38 cellular contexts compared by ENCODE assay signal in the genomic region with DNA sequence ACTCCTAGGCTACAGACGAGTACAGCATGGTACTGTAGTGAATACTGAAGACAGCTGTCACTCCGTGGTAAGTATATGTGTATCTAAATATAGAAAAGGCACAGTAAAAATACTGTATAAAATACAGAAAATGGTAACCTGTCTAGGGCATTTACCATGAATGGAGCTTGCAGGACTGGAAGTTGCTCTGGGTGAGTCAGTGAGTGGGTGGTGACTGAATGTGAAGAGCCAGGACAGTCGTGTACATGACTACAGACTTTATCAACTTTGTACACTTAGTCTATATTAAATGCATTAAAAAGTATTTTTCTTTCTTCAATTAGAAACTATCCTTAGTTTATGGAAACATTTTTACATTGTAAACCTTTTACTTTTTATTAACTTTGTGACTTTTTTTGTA. TPM values are rescaled to one million over a fixed set of nuclear protein-coding genes. Genes with fewer than 3 reads are reported as not detected.
"Had no signal": no experiment of that assay in that cellular context is flagged by ENCODE, and none has a peak within 500 bp of the region (broad histone marks: within the 10 kb centered on the region; RNA-seq: fewer than 3 reads in every experiment).

No MANE protein-coding gene starts in this region.

- H3K27me3 ChIP-seq: adrenal gland, ascending aorta, dorsolateral prefrontal cortex, foreskin keratinocyte, heart left ventricle, neutrophil, ovary, right lobe of liver had no signal

- H3K27me3 Mint-ChIP-seq: activated CD4-positive, alpha-beta memory T cell treated with anti-CD3 and anti-CD28 coated beads, Interleukin-2, amount 10 ng/mL, durations not matched to agents 7 days and 5 days; activated CD8-positive, alpha-beta memory T cell treated with anti-CD3 and anti-CD28 coated beads, Interleukin-2, amount 10 ng/mL, durations not matched to agents 7 days and 5 days; naive B cell; progenitor cell of endocrine pancreas; stimulated activated naive CD8-positive, alpha-beta T cell treated with anti-CD3 and anti-CD28 coated beads, Interleukin-15, Interleukin-2, amounts not matched to agents 100 ng/mL and 50 ng/mL, for 24 hours; type B pancreatic cell had no signal

- H3K36me3 ChIP-seq: adrenal gland, ascending aorta, heart left ventricle, neutrophil, ovary, right lobe of liver, WERI-Rb-1 had no signal

- FAIRE-seq: kidney had no signal

- H3K4me3 ChIP-seq: adrenal gland, ascending aorta, coronary artery, dorsolateral prefrontal cortex, heart left ventricle, ovary, right lobe of liver had no signal

- H3K9me3 ChIP-seq: adrenal gland, ascending aorta, heart left ventricle, neutrophil, ovary, right lobe of liver had no signal

- H3K4me1 ChIP-seq: adrenal gland, ascending aorta, foreskin keratinocyte, heart left ventricle, right lobe of liver had no signal

- H3K27ac Mint-ChIP-seq: activated CD4-positive, alpha-beta memory T cell treated with anti-CD3 and anti-CD28 coated beads, Interleukin-2, amount 10 ng/mL, durations not matched to agents 7 days and 5 days; activated CD8-positive, alpha-beta memory T cell treated with anti-CD3 and anti-CD28 coated beads, Interleukin-2, amount 10 ng/mL, durations not matched to agents 7 days and 5 days; activated naive CD4-positive, alpha-beta T cell treated with anti-CD3 and anti-CD28 coated beads, Interleukin-2, amount 50 U/mL, for 72 hours; activated T-cell treated with anti-CD3 and anti-CD28 coated beads, Interleukin-2, amount 50 U/mL, for 72 hours; brain; immature natural killer cell; mesothelial cell of epicardium; nephron progenitor cell; progenitor cell of endocrine pancreas; stimulated activated naive CD8-positive, alpha-beta T cell treated with anti-CD3 and anti-CD28 coated beads, Interleukin-15, Interleukin-2, amounts not matched to agents 100 ng/mL and 50 ng/mL, for 24 hours; T-helper 2 cell treated with Interferon-gamma antibody and Interleukin-4, amounts not matched to agents 5 μg/mL and 100 μg/mL, for 36 hours; type B pancreatic cell had no signal

- H3K36me3 Mint-ChIP-seq: activated CD8-positive, alpha-beta memory T cell treated with anti-CD3 and anti-CD28 coated beads, Interleukin-2, amount 10 ng/mL, durations not matched to agents 7 days and 5 days; activated naive CD4-positive, alpha-beta T cell treated with anti-CD3 and anti-CD28 coated beads, Interleukin-2, amount 50 U/mL, for 72 hours; brain; immature natural killer cell; mesothelial cell of epicardium; naive B cell; type B pancreatic cell had no signal

- H3K9me3 Mint-ChIP-seq: activated CD4-positive, alpha-beta memory T cell treated with anti-CD3 and anti-CD28 coated beads, Interleukin-2, amount 10 ng/mL, durations not matched to agents 7 days and 5 days; activated naive CD4-positive, alpha-beta T cell treated with anti-CD3 and anti-CD28 coated beads, Interleukin-2, amount 50 U/mL, for 72 hours; activated T-cell treated with anti-CD3 and anti-CD28 coated beads, Interleukin-2, amount 50 U/mL, for 72 hours; immature natural killer cell; naive B cell; stimulated activated naive CD8-positive, alpha-beta T cell treated with anti-CD3 and anti-CD28 coated beads, Interleukin-15, Interleukin-2, amounts not matched to agents 100 ng/mL and 50 ng/mL, for 24 hours; T-helper 2 cell treated with Interferon-gamma antibody and Interleukin-4, amounts not matched to agents 5 μg/mL and 100 μg/mL, for 36 hours; type B pancreatic cell had no signal

- H3K4me3 Mint-ChIP-seq: activated CD4-positive, alpha-beta memory T cell treated with anti-CD3 and anti-CD28 coated beads, Interleukin-2, amount 10 ng/mL, durations not matched to agents 7 days and 5 days; activated CD8-positive, alpha-beta memory T cell treated with anti-CD3 and anti-CD28 coated beads, Interleukin-2, amount 10 ng/mL, durations not matched to agents 7 days and 5 days; activated T-cell treated with anti-CD3 and anti-CD28 coated beads, Interleukin-2, amount 50 U/mL, for 72 hours; brain; immature natural killer cell; mesothelial cell of epicardium; naive B cell; nephron progenitor cell; stimulated activated naive CD8-positive, alpha-beta T cell treated with anti-CD3 and anti-CD28 coated beads, Interleukin-15, Interleukin-2, amounts not matched to agents 100 ng/mL and 50 ng/mL, for 24 hours; T-helper 2 cell treated with Interferon-gamma antibody and Interleukin-4, amounts not matched to agents 5 μg/mL and 100 μg/mL, for 36 hours; type B pancreatic cell had no signal

- DNase-seq: activated CD4-positive, alpha-beta memory T cell treated with anti-CD3 and anti-CD28 coated beads, Interleukin-2, amount 10 ng/mL, durations not matched to agents 7 days and 5 days; activated CD4-positive, alpha-beta T cell treated with anti-CD3 and anti-CD28 coated beads for 48 hours; activated CD8-positive, alpha-beta memory T cell treated with anti-CD3 and anti-CD28 coated beads, Interleukin-2, amount 10 ng/mL, durations not matched to agents 7 days and 5 days; activated naive CD4-positive, alpha-beta T cell; activated T-cell treated with anti-CD3 and anti-CD28 coated beads, Interleukin-2, amount 50 U/mL, for 72 hours; adrenal gland; dorsolateral prefrontal cortex; effector memory CD4-positive, alpha-beta T cell; foreskin keratinocyte; heart left ventricle; immature natural killer cell; kidney; left colon; naive B cell; nephron progenitor cell; ovary; right lobe of liver; stimulated activated CD4-positive, alpha-beta T cell treated with anti-CD3 and anti-CD28 coated beads, Interleukin-4, amount 100 ng/mL, for 1 hour; T-helper 1 cell; WERI-Rb-1 had no signal

- H3K4me1 Mint-ChIP-seq: activated CD4-positive, alpha-beta memory T cell treated with anti-CD3 and anti-CD28 coated beads, Interleukin-2, amount 10 ng/mL, durations not matched to agents 7 days and 5 days; activated CD8-positive, alpha-beta memory T cell treated with anti-CD3 and anti-CD28 coated beads, Interleukin-2, amount 10 ng/mL, durations not matched to agents 7 days and 5 days; brain; immature natural killer cell; mesothelial cell of epicardium; naive B cell; nephron progenitor cell had no signal

RNA-seq across cellular contexts. Expression of gene OR2W3, which starts 10.4 kb away (rescaled TPM):
- total RNA-seq: activated CD8-positive, alpha-beta memory T cell treated with anti-CD3 and anti-CD28 coated beads, Interleukin-2, amount 10 ng/mL, durations not matched to agents 7 days and 5 days; activated naive CD4-positive, alpha-beta T cell treated with anti-CD3 and anti-CD28 coated beads, Interleukin-2, amount 50 U/mL, for 72 hours; activated T-cell treated with anti-CD3 and anti-CD28 coated beads, Interleukin-2, amount 50 U/mL, for 72 hours; ascending aorta; cardiac septum; epithelial cell of proximal tubule; fibroblast of lung; foreskin keratinocyte; kidney had no signal

RNA-seq across cellular contexts. Expression of gene TRIM58, which starts 28.0 kb away (rescaled TPM):
- total RNA-seq: foreskin keratinocyte had no signal

RNA-seq across cellular contexts. Expression of gene OR2T8, which starts 35.0 kb away (rescaled TPM):
- total RNA-seq: activated CD4-positive, alpha-beta memory T cell treated with anti-CD3 and anti-CD28 coated beads, Interleukin-2, amount 10 ng/mL, durations not matched to agents 7 days and 5 days; activated CD8-positive, alpha-beta memory T cell treated with anti-CD3 and anti-CD28 coated beads, Interleukin-2, amount 10 ng/mL, durations not matched to agents 7 days and 5 days; activated naive CD4-positive, alpha-beta T cell treated with anti-CD3 and anti-CD28 coated beads, Interleukin-2, amount 50 U/mL, for 72 hours; activated T-cell treated with anti-CD3 and anti-CD28 coated beads, Interleukin-2, amount 50 U/mL, for 72 hours; adrenal gland; ascending aorta; cardiac septum; epithelial cell of proximal tubule; fibroblast of lung; foreskin keratinocyte; heart left ventricle; kidney; mesothelial cell of epicardium; ovary; progenitor cell of endocrine pancreas; renal cortical epithelial cell; right lobe of liver; skeletal muscle tissue; subcutaneous adipose tissue had no signal

RNA-seq across cellular contexts. Expression of gene OR2AJ1, which starts 39.7 kb away (rescaled TPM):
- total RNA-seq: activated CD4-positive, alpha-beta memory T cell treated with anti-CD3 and anti-CD28 coated beads, Interleukin-2, amount 10 ng/mL, durations not matched to agents 7 days and 5 days; activated CD8-positive, alpha-beta memory T cell treated with anti-CD3 and anti-CD28 coated beads, Interleukin-2, amount 10 ng/mL, durations not matched to agents 7 days and 5 days; activated naive CD4-positive, alpha-beta T cell treated with anti-CD3 and anti-CD28 coated beads, Interleukin-2, amount 50 U/mL, for 72 hours; activated T-cell treated with anti-CD3 and anti-CD28 coated beads, Interleukin-2, amount 50 U/mL, for 72 hours; adrenal gland; ascending aorta; cardiac septum; epithelial cell of proximal tubule; fibroblast of lung; foreskin keratinocyte; heart left ventricle; kidney; left colon; liver; mesothelial cell of epicardium; ovary; progenitor cell of endocrine pancreas; renal cortical epithelial cell; right lobe of liver; skeletal muscle tissue; subcutaneous adipose tissue had no signal

RNA-seq across cellular contexts. Expression of gene OR11L1, which starts 43.3 kb away (rescaled TPM):
- total RNA-seq: activated CD4-positive, alpha-beta memory T cell treated with anti-CD3 and anti-CD28 coated beads, Interleukin-2, amount 10 ng/mL, durations not matched to agents 7 days and 5 days; activated CD8-positive, alpha-beta memory T cell treated with anti-CD3 and anti-CD28 coated beads, Interleukin-2, amount 10 ng/mL, durations not matched to agents 7 days and 5 days; activated naive CD4-positive, alpha-beta T cell treated with anti-CD3 and anti-CD28 coated beads, Interleukin-2, amount 50 U/mL, for 72 hours; activated T-cell treated with anti-CD3 and anti-CD28 coated beads, Interleukin-2, amount 50 U/mL, for 72 hours; adrenal gland; ascending aorta; cardiac septum; cerebellum; dorsolateral prefrontal cortex; epithelial cell of proximal tubule; fibroblast of lung; foreskin keratinocyte; heart left ventricle; kidney; left colon; liver; mesothelial cell of epicardium; ovary; progenitor cell of endocrine pancreas; renal cortical epithelial cell; right lobe of liver; skeletal muscle tissue; subcutaneous adipose tissue had no signal
